ENCODE assay signal across 8 cellular contexts in genomic region chr19:17336872-17337674, GRCh38. TPM values are rescaled to one million over a fixed set of nuclear protein-coding genes. Genes with fewer than 3 reads are reported as not detected.
A peak's percentile ranks its signal among the peaks of the same experiment; 100 is the strongest.
DNase-seq lines count a peak whose midpoint lies in the region; ATAC-seq and TF ChIP-seq lines count a peak whose summit lies in the region.

Gene GTPBP3, plus strand, starts transcription at chr19:17337553. Its CDS starts 59 bp downstream, at chr19:17337612.

- H3K4me3 Mint-ChIP-seq in activated T-cell treated with anti-CD3 and anti-CD28 coated beads, Interleukin-2, amount 50 U/mL, for 24 hours, result peak within 1 kb of the TSS; percentile 95

- H3K36me3 Mint-ChIP-seq in activated T-cell treated with anti-CD3 and anti-CD28 coated beads, Interleukin-2, amount 50 U/mL, for 24 hours (ENCODE audit: low read depth), result peaks cover 47% of the 10 kb centered on the region

- no peaks in the 10 kb centered on the region for H3K27me3 Mint-ChIP-seq in activated T-cell treated with anti-CD3 and anti-CD28 coated beads, Interleukin-2, amount 50 U/mL, for 24 hours

- peak; percentile 58 for ATAC-seq in GM21717 (IDR thresholded peaks at IDR 0.05; ENCODE audit: unreplicated experiment)

- H3K27me3 ChIP-seq in mucosa of stomach (ENCODE audit: control insufficient read depth, insufficient read depth, low read length), result no peaks in the 10 kb centered on the region

- no peaks in the 10 kb centered on the region for H3K36me3 ChIP-seq in mucosa of stomach (ENCODE audit: control insufficient read depth, insufficient read depth, low read length)

- peaks cover 35% of the 10 kb centered on the region for H3K4me1 ChIP-seq in mucosa of stomach (ENCODE audit: control insufficient read depth, insufficient read depth, low read length)

- in situ Hi-C loops in KBM-7 (cut with MboI; ENCODE audit: low pct_unique_long_range_greater_than_20kb, low sequenced_read_pairs), result no loop called here

- TF ChIP-seq POLR2A in erythroblast (IDR thresholded peaks at IDR 0.05; ENCODE audit: low read length), result peak; percentile 63

- peaks cover 46% of the 10 kb centered on the region for H3K4me1 Mint-ChIP-seq in activated T-cell treated with anti-CD3 and anti-CD28 coated beads, Interleukin-2, amount 50 U/mL, for 24 hours (ENCODE audit: low read depth)

- peak within 1 kb of the TSS; percentile 85 for H3K9ac ChIP-seq in mucosa of stomach (ENCODE audit: low read length)

- H3K4me3 ChIP-seq in mucosa of stomach (ENCODE audit: low read length), result peak within 1 kb of the TSS; percentile 98

- no peaks in the 10 kb centered on the region for H3K9me3 ChIP-seq in mucosa of stomach (ENCODE audit: control insufficient read depth, low read length)

- H3K27ac Mint-ChIP-seq in activated T-cell treated with anti-CD3 and anti-CD28 coated beads, Interleukin-2, amount 50 U/mL, for 24 hours, result peak within 1 kb of the TSS; percentile 98

- DNase-seq in DMS153 treated with DMSO at 0.1 percent for 48 hours (lab: John Stamatoyannopoulos, UW; ENCODE audit: unreplicated experiment) (peak; percentile 97), KBM-7 (peak; percentile 98), erythroblast (lab: John Stamatoyannopoulos, UW) (peak; percentile 98 to 99)
- DNase-seq in activated T-cell treated with anti-CD3 and anti-CD28 coated beads, Interleukin-2, amount 50 U/mL, for 24 hours, result peak; percentile 94
- peak; percentile 82 to 89 for DNase-seq in stimulated activated CD8-positive, alpha-beta memory T cell treated with anti-CD3 and anti-CD28 coated beads, Interleukin-7, amount 100 ng/mL, for 1 hour (ENCODE audit: low read depth in 2 of 2)

- H3K9me3 Mint-ChIP-seq in activated T-cell treated with anti-CD3 and anti-CD28 coated beads, Interleukin-2, amount 50 U/mL, for 24 hours, result no peaks in the 10 kb centered on the region

TF ChIP-seq in PFSK-1, 5 proteins besides CTCF, POLR2A, EP300 and RAD21:
- peak; percentile 87; the same call in 1 of the 2 replicates for TF ChIP-seq TAF1 (IDR thresholded peaks at IDR 0.05; ENCODE audit: borderline replicate concordance, insufficient read depth, low read length)
- TF ChIP-seq REST (IDR thresholded peaks at IDR 0.05; ENCODE audit: insufficient read depth in 1 of 2, low read depth in 2 of 2, low read length in 2 of 2), result no peak
- no peak for TF ChIP-seq FOXP2 (optimal IDR thresholded peaks at IDR 0.05; ENCODE audit: borderline replicate concordance, extremely low read depth, extremely low read length, insufficient read depth)
- TF ChIP-seq SIN3A (IDR thresholded peaks at IDR 0.05; ENCODE audit: borderline replicate concordance, insufficient read depth, low read length), result no peak
- TF ChIP-seq POLR2AphosphoS5 (IDR thresholded peaks at IDR 0.05; ENCODE audit: low read depth, low read length), result peak; percentile 79

RNA-seq across cellular contexts. Expression of gene GTPBP3, which starts in this region (rescaled TPM):
- polyA plus RNA-seq in PFSK-1 (2012; ENCODE audit: insufficient read length, low read depth), result 66.1 TPM

Comparison
In these comparisons a context has a peak if more than half of its experiments do, and no peak if none do; other contexts are left out.
1. Peak in every context shown above with its lines: DNase-seq, ATAC-seq and H3K4me3 ChIP-seq.